In genomic region chr12:17971850-17972249, GRCh38 we compare ENCODE assay signal across 1 cellular context.
TF ChIP-seq lines count a peak whose summit lies in the region.

No MANE protein-coding gene starts in this region.

TF ChIP-seq in endothelial cell of umbilical vein, 7 proteins besides CTCF, POLR2A, EP300 and RAD21:
- TF ChIP-seq POLR2AphosphoS5 (IDR thresholded peaks at IDR 0.05; ENCODE audit: insufficient read depth, low read depth, low read length) (no peak), JUN (IDR thresholded peaks at IDR 0.05; ENCODE audit: borderline replicate concordance, insufficient read depth, insufficient read length, low read depth) (peak; percentile 15), GATA2 (IDR thresholded peaks at IDR 0.05; ENCODE audit: insufficient read depth, insufficient read length, low read depth, low read length) (no peak)
TF ChIP-seq in endothelial cell of umbilical vein: peak in this region for 1.
